11 cellular contexts compared by ENCODE assay signal in genomic region chr1:236322566-236323409, GRCh38.
"Had no signal": no experiment of that assay in that cellular context is flagged by ENCODE, and none has a peak within 500 bp of the region (broad histone marks: within the 10 kb centered on the region; RNA-seq: fewer than 3 reads in every experiment).

No MANE protein-coding gene starts in this region.

- H2AFZ ChIP-seq: GM23248, GM23338 had no signal

- H3K4me2 ChIP-seq: GM23338 had no signal

- H3K27ac ChIP-seq: GM23248 had no signal

- ATAC-seq: GM23338, HCT116 had no signal

- H3K9ac ChIP-seq: GM23248 had no signal

- H3K9me3 ChIP-seq: HAP-1 had no signal

- H3K27ac Mint-ChIP-seq: GM23338, H9, HFFc6 had no signal

- H3K4me1 ChIP-seq: HAP-1 had no signal

- DNase-seq: GM23248, GOT3, H7, H9, HCEC 1CT, HFFc6 had no signal

- FAIRE-seq: H1, H54 had no signal

- H3K36me3 ChIP-seq: HAP-1 had no signal

- H3K4me1 Mint-ChIP-seq: GM23338, H9 had no signal

- H3K4me3 Mint-ChIP-seq: GM23338, H9, HFFc6 had no signal

- H3K4me3 ChIP-seq: GM23248, GM23338, HAP-1 had no signal
